8 cellular contexts compared by ENCODE assay signal in genomic region chr21:29643289-29643688, GRCh38.
"Had no signal": no experiment of that assay in that cellular context is flagged by ENCODE, and none has a peak within 500 bp of the region (broad histone marks: within the 10 kb centered on the region; RNA-seq: fewer than 3 reads in every experiment).

No MANE protein-coding gene starts in this region.

- H3K9me3 Mint-ChIP-seq: GM23338, H9 had no signal

- FAIRE-seq: H1, H54, HTR-8/SVneo had no signal

- ATAC-seq: GM23338 had no signal

- DNase-seq: H9, HCEC 1CT, IMR-90, KBM-7 had no signal

- H3K4me3 Mint-ChIP-seq: GM23338, H9 had no signal

- H3K27ac Mint-ChIP-seq: GM23338, H9 had no signal

- H3K4me1 Mint-ChIP-seq: GM23338, H9 had no signal
